ENCODE assay signal across 15 cellular contexts in genomic region chr16:51989637-51990230, GRCh38.
"Had no signal": no experiment of that assay in that cellular context is flagged by ENCODE, and none has a peak within 500 bp of the region (broad histone marks: within the 10 kb centered on the region; RNA-seq: fewer than 3 reads in every experiment).

No MANE protein-coding gene starts in this region.

- DNase-seq: effector CD4-positive, alpha-beta T cell; glutamatergic neuron; kidney; left colon; mucosa of descending colon; naive thymus-derived CD8-positive, alpha-beta T cell; posterior cingulate gyrus; right cardiac atrium; stimulated activated CD4-positive, alpha-beta T cell treated with anti-CD3 and anti-CD28 coated beads, Interleukin-2, amount 100 ng/mL, for 48 hours; stimulated activated naive CD4-positive, alpha-beta T cell treated with Interleukin-2 at 50 U/mL for 16 hours; trophoblast cell had no signal

- H3K36me3 ChIP-seq: esophagus muscularis mucosa, gastroesophageal sphincter had no signal

- ATAC-seq: gastroesophageal sphincter; left colon; mucosa of descending colon; naive thymus-derived CD8-positive, alpha-beta T cell; right cardiac atrium had no signal

- H3K9me3 ChIP-seq: esophagus muscularis mucosa, gastroesophageal sphincter, mucosa of descending colon had no signal

- H3K27ac ChIP-seq: coronary artery, esophagus muscularis mucosa, gastroesophageal sphincter had no signal

- H3K4me2 ChIP-seq: smooth muscle cell had no signal

- H3K4me3 ChIP-seq: coronary artery, esophagus muscularis mucosa, gastroesophageal sphincter, mucosa of descending colon, smooth muscle cell had no signal

- FAIRE-seq: kidney had no signal

- H3K4me1 ChIP-seq: esophagus muscularis mucosa, gastroesophageal sphincter had no signal
